In the genomic region with DNA sequence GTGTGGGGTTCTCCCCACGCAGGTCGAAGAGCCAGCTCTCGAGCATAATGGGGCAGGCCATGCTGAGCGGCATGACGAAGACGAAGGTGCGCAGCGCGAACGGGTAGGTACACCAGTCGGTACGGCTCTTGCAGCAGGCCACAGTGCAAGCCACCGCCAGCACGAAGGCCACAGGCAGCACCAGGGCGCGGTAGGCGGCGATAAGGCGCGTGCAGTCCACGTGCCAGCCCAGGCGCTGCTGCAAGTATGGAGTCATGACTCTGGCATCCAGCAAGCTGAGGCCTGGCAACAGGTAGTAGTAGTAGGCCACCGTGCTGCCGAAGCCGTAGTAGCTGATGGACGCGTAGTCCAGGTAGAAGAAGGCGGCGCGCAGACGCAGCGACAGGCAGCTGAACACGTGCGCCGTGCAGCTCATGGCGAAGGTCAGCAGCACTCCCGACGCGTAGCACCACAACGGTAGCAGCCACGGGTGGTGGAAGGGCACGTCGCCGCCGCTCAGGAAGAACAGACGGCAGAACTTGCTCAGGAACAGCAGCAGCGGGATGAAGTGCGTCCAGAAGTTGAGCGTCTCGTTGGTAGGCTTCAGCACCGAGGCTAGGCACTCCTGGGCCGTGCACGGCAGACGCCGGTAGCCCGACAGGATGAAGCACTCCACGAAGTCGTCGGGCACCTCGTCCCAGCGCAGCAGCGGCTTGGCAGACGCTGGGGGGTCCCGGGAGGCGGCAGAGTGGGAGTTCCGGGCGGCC, we compare ENCODE assay signal across 1 cellular context.
TF ChIP-seq lines count a peak whose summit lies in the region.

No MANE protein-coding gene starts in this region.

TF ChIP-seq in WTC11, 78 proteins besides CTCF, POLR2A, EP300 and RAD21 (continued from another document and continues in another):
- TF ChIP-seq HMGXB4 (CRISPR knock-in tag; IDR thresholded peaks at IDR 0.05) (no peak; the same call in none of the 2 replicates), ZNF423 (CRISPR knock-in tag; IDR thresholded peaks at IDR 0.05) (no peak), RELA (CRISPR knock-in tag; IDR thresholded peaks at IDR 0.05; ENCODE audit: borderline replicate concordance) (0 out of 2 replicates have a peak, but pooled peaks have one; percentile 35), ZNF396 (CRISPR knock-in tag; IDR thresholded peaks at IDR 0.05; ENCODE audit: borderline replicate concordance) (no peak), ZBTB43 (CRISPR knock-in tag; IDR thresholded peaks at IDR 0.05) (no peak), KAT7 (CRISPR knock-in tag; IDR thresholded peaks at IDR 0.05; ENCODE audit: borderline replicate concordance) (no peak), CREB1 (CRISPR knock-in tag; IDR thresholded peaks at IDR 0.05) (no peak; the same call in 1 of the 2 replicates), ESRRA (CRISPR knock-in tag; IDR thresholded peaks at IDR 0.05; ENCODE audit: borderline replicate concordance) (no peak), ATF1 (CRISPR knock-in tag; IDR thresholded peaks at IDR 0.05) (no peak), RORB (CRISPR knock-in tag; IDR thresholded peaks at IDR 0.05) (no peak), NFYB (CRISPR knock-in tag; conservative IDR thresholded peaks at IDR 0.05; ENCODE audit: low read depth) (no peak), ELF4 (CRISPR knock-in tag; IDR thresholded peaks at IDR 0.05; ENCODE audit: low read depth) (no peak), ATF2 (CRISPR knock-in tag; IDR thresholded peaks at IDR 0.05; ENCODE audit: borderline replicate concordance, low read depth) (no peak), NR2C2 (CRISPR knock-in tag; IDR thresholded peaks at IDR 0.05) (no peak), MXD4 (CRISPR knock-in tag; IDR thresholded peaks at IDR 0.05; ENCODE audit: borderline replicate concordance) (no peak), JUN (CRISPR knock-in tag; IDR thresholded peaks at IDR 0.05) (peak; percentile 80), AR (CRISPR knock-in tag; IDR thresholded peaks at IDR 0.05) (no peak), EMX1 (CRISPR knock-in tag; IDR thresholded peaks at IDR 0.05) (no peak), GABPB1 (CRISPR knock-in tag; IDR thresholded peaks at IDR 0.05) (no peak), FOXJ3 (CRISPR knock-in tag; IDR thresholded peaks at IDR 0.05; ENCODE audit: borderline replicate concordance) (no peak), FOXP4 (CRISPR knock-in tag; IDR thresholded peaks at IDR 0.05) (peak; percentile 82), ERG (CRISPR knock-in tag; IDR thresholded peaks at IDR 0.05) (no peak), TCF7 (CRISPR knock-in tag; IDR thresholded peaks at IDR 0.05; ENCODE audit: low read depth) (no peak), ZNF219 (CRISPR knock-in tag; IDR thresholded peaks at IDR 0.05; ENCODE audit: borderline replicate concordance) (peak; percentile 60; the same call in 1 of the 2 replicates), NR1H2 (CRISPR knock-in tag; IDR thresholded peaks at IDR 0.05) (no peak), ZNF532 (CRISPR knock-in tag; IDR thresholded peaks at IDR 0.05; ENCODE audit: borderline replicate concordance) (no peak), ZNF317 (CRISPR knock-in tag; IDR thresholded peaks at IDR 0.05; ENCODE audit: borderline replicate concordance, low read depth) (no peak)
- TF ChIP-seq, protein P1, sequence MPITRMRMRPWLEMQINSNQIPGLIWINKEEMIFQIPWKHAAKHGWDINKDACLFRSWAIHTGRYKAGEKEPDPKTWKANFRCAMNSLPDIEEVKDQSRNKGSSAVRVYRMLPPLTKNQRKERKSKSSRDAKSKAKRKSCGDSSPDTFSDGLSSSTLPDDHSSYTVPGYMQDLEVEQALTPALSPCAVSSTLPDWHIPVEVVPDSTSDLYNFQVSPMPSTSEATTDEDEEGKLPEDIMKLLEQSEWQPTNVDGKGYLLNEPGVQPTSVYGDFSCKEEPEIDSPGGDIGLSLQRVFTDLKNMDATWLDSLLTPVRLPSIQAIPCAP (CRISPR knock-in tag; IDR thresholded peaks at IDR 0.05), result peak; percentile 86
- TF ChIP-seq, protein P2, sequence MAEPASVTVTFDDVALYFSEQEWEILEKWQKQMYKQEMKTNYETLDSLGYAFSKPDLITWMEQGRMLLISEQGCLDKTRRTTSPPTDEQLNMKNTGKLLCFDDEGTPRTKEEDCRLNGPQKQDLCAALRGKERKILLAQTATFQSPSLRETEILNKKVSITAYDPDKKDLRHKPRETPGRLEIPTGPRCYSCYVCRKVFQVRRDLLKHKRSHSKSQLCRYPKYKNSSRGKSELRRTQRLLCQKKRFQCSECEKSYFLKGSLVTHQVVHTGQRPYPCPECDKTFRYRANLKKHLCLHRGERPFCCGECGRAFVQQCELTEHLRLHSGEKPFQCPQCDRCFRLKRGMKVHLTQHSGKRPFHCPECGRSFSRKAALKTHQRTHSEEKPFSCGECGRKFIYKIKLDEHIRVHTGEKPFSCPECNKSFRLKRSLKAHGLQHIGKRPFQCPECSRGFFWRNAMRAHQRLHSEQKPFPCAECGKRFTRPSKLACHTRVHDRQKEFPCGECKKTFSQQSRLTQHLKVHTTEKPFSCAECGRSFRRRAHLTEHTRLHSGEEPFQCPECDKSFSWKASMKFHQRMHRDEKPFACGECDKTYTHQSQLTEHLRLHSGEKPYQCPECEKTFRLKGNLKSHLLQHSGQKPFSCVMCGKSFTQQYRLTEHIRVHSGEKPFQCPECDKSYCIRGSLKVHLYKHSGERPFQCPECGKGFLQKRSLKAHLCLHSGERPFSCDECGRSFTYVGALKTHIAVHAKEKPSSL (CRISPR knock-in tag; conservative IDR thresholded peaks at IDR 0.05), result no peak
- TF ChIP-seq, protein P3, sequence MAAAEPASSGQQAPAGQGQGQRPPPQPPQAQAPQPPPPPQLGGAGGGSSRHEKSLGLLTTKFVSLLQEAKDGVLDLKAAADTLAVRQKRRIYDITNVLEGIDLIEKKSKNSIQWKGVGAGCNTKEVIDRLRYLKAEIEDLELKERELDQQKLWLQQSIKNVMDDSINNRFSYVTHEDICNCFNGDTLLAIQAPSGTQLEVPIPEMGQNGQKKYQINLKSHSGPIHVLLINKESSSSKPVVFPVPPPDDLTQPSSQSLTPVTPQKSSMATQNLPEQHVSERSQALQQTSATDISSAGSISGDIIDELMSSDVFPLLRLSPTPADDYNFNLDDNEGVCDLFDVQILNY (CRISPR knock-in tag; IDR thresholded peaks at IDR 0.05), result no peak; the same call in 1 of the 2 replicates
- TF ChIP-seq, protein P4, sequence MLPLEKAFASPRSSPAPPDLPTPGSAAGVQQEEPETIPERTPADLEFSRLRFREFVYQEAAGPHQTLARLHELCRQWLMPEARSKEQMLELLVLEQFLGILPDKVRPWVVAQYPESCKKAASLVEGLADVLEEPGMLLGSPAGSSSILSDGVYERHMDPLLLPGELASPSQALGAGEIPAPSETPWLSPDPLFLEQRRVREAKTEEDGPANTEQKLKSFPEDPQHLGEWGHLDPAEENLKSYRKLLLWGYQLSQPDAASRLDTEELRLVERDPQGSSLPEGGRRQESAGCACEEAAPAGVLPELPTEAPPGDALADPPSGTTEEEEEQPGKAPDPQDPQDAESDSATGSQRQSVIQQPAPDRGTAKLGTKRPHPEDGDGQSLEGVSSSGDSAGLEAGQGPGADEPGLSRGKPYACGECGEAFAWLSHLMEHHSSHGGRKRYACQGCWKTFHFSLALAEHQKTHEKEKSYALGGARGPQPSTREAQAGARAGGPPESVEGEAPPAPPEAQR (CRISPR knock-in tag; IDR thresholded peaks at IDR 0.05), result no peak
